Comparison of ENCODE assay signal across 15 cellular contexts in genomic region chr15:43177147-43177546, GRCh38. TPM values are rescaled to one million over a fixed set of nuclear protein-coding genes. Genes with fewer than 3 reads are reported as not detected.
"Had no signal": no experiment of that assay in that cellular context is flagged by ENCODE, and none has a peak within 500 bp of the region (broad histone marks: within the 10 kb centered on the region; RNA-seq: fewer than 3 reads in every experiment).

No MANE protein-coding gene starts in this region.

RNA-seq across cellular contexts. Expression of gene EPB42, which starts 43.7 kb away (rescaled TPM):
- total RNA-seq: activated B cell treated with CpG ODN at 0.5 μM for 24 hours; activated CD4-positive, alpha-beta memory T cell treated with anti-CD3 and anti-CD28 coated beads for 36 hours; activated CD4-positive, alpha-beta memory T cell treated with anti-CD3 and anti-CD28 coated beads, Interleukin-2, amount 10 ng/mL, durations not matched to agents 7 days and 5 days; activated CD4-positive, alpha-beta T cell treated with anti-CD3 and anti-CD28 coated beads for 36 hours; activated CD4-positive, alpha-beta T cell treated with anti-CD3 and anti-CD28 coated beads, Interleukin-2, amount 10 ng/mL, durations not matched to agents 24 days and 14 days; activated CD4-positive, alpha-beta T cell treated with anti-CD3 and anti-CD28 coated beads, Interleukin-2, amount 10 ng/mL, durations not matched to agents 7 days and 5 days; activated CD8-positive, alpha-beta memory T cell treated with anti-CD3 and anti-CD28 coated beads for 36 hours; activated CD8-positive, alpha-beta memory T cell treated with anti-CD3 and anti-CD28 coated beads, Interleukin-2, amount 10 ng/mL, durations not matched to agents 7 days and 5 days; activated CD8-positive, alpha-beta T cell treated with anti-CD3 and anti-CD28 coated beads for 36 hours; activated CD8-positive, alpha-beta T cell treated with anti-CD3 and anti-CD28 coated beads, Interleukin-2, amount 10 ng/mL, durations not matched to agents 7 days and 5 days; T-cell; T-helper 1 cell treated with Interleukin-12 subunit alpha and Interleukin-12 subunit beta and Interleukin-4 antibody, amounts not matched to agents 30 ng/mL and 1 ng/mL, for 36 hours; T-helper 17 cell; T-helper 2 cell treated with Interferon-gamma antibody and Interleukin-4, amounts not matched to agents 100 ng/mL and 5 ng/mL, for 36 hours; WTC11 had no signal
